8 cellular contexts compared by ENCODE assay signal in genomic region chr2:238320648-238321281, GRCh38. TPM values are rescaled to one million over a fixed set of nuclear protein-coding genes. Genes with fewer than 3 reads are reported as not detected.
A peak's percentile ranks its signal among the peaks of the same experiment; 100 is the strongest.
DNase-seq lines count a peak whose midpoint lies in the region; ATAC-seq and TF ChIP-seq lines count a peak whose summit lies in the region.

No MANE protein-coding gene starts in this region.

- under 1% methylated on average over 11 of the region's 65 CpGs for WGBS in esophagus muscularis mucosa

- H3K27ac Mint-ChIP-seq in activated T-cell treated with anti-CD3 and anti-CD28 coated beads, Interleukin-2, amount 50 U/mL, for 24 hours = no peak overlapping the region

- TF ChIP-seq CTCF in esophagus muscularis mucosa (IDR thresholded peaks at IDR 0.05) (no peak), neutrophil (IDR thresholded peaks at IDR 0.05) (no peak)

- H3K36me3 ChIP-seq in SJCRH30 (no peaks in the 10 kb centered on the region), esophagus muscularis mucosa (peaks cover 0 to 14% (median under 1%) of the 10 kb centered on the region in 4 donors), neutrophil (no peaks in the 10 kb centered on the region)

- H3K27ac ChIP-seq in SJCRH30 = no peak overlapping the region
- H3K27ac ChIP-seq in esophagus muscularis mucosa (replicated peaks in 1 of 4) = peak overlapping the region; percentile 62 to 81 (median 79)
- H3K27ac ChIP-seq in neutrophil = no peak overlapping the region

- peak; percentile 44 for ATAC-seq in HG02840 (IDR thresholded peaks at IDR 0.05; ENCODE audit: low FRiP score, unreplicated experiment)

- peaks cover 22% of the 10 kb centered on the region for H3K4me1 Mint-ChIP-seq in activated T-cell treated with anti-CD3 and anti-CD28 coated beads, Interleukin-2, amount 50 U/mL, for 24 hours (ENCODE audit: low read depth)

- H3K4me3 Mint-ChIP-seq in activated T-cell treated with anti-CD3 and anti-CD28 coated beads, Interleukin-2, amount 50 U/mL, for 24 hours = peak overlapping the region; percentile 79

- H3K27me3 ChIP-seq in SJCRH30 = no peaks in the 10 kb centered on the region
- no peaks in the 10 kb centered on the region for H3K27me3 ChIP-seq in esophagus muscularis mucosa
- H3K27me3 ChIP-seq in neutrophil = peaks cover 61% of the 10 kb centered on the region

- intact Hi-C loops in esophagus muscularis mucosa (cut with DNase I) = no loop called here

- DNase-seq in activated T-cell treated with anti-CD3 and anti-CD28 coated beads, Interleukin-2, amount 50 U/mL, for 24 hours = no peak
- no peak for DNase-seq in activated T-cell treated with anti-CD3 and anti-CD28 coated beads, Interleukin-2, amount 50 U/mL, for 1 hour
- DNase-seq in SJCRH30 (no peak), esophagus muscularis mucosa (ENCODE audit: extremely low spot score) (no peak), NOMO-1 treated with dmso at 0.1 percent for 144 hours (lab: John Stamatoyannopoulos, UW; ENCODE audit: unreplicated experiment) (no peak), NCI-H1417 (lab: John Stamatoyannopoulos, UW) (no peak)

- H3K9me3 ChIP-seq in SJCRH30 (replicated peaks) (no peaks in the 10 kb centered on the region), esophagus muscularis mucosa (no peaks in the 10 kb centered on the region), neutrophil (no peaks in the 10 kb centered on the region)

- TF ChIP-seq POLR2A in esophagus muscularis mucosa (IDR thresholded peaks at IDR 0.05; ENCODE audit: low read depth) = no peak

- H3K36me3 Mint-ChIP-seq in activated T-cell treated with anti-CD3 and anti-CD28 coated beads, Interleukin-2, amount 50 U/mL, for 24 hours (ENCODE audit: low read depth) = peaks cover 21% of the 10 kb centered on the region

- peak overlapping the region; percentile 61 for H3K4me3 ChIP-seq in SJCRH30
- peak overlapping the region; percentile 85 to 97 (median 88) for H3K4me3 ChIP-seq in esophagus muscularis mucosa
- peak overlapping the region; percentile 63 to 67 for H3K4me3 ChIP-seq in neutrophil (ENCODE audit: low read depth in 1 of 2, low read length in 1 of 2)

- TF ChIP-seq EP300 in esophagus muscularis mucosa (IDR thresholded peaks at IDR 0.05) = no peak

- peaks cover 3% of the 10 kb centered on the region for H3K27me3 Mint-ChIP-seq in activated T-cell treated with anti-CD3 and anti-CD28 coated beads, Interleukin-2, amount 50 U/mL, for 24 hours

- H3K9me3 Mint-ChIP-seq in activated T-cell treated with anti-CD3 and anti-CD28 coated beads, Interleukin-2, amount 50 U/mL, for 24 hours = no peaks in the 10 kb centered on the region

- H3K4me1 ChIP-seq in SJCRH30 = no peaks in the 10 kb centered on the region
- H3K4me1 ChIP-seq in esophagus muscularis mucosa = peaks cover 13 to 29% (median 24%) of the 10 kb centered on the region in 4 donors
- H3K4me1 ChIP-seq in neutrophil (ENCODE audit: control insufficient read depth in 1 of 2, insufficient read depth in 1 of 2, low read depth in 1 of 2, low read length in 1 of 2) = peaks cover 11 to 12% of the 10 kb centered on the region in 2 experiments

RNA-seq across cellular contexts. Expression of gene TRAF3IP1, which starts 0.4 kb away (rescaled TPM):
- 10.6 and 11.3 TPM in 2 replicates for total RNA-seq in SJCRH30 (2014; rRNA removed; shearing (Covaris generic))
- total RNA-seq in esophagus muscularis mucosa = 10 to 100 TPM; 19.9 to 38.6 (median 23.6) TPM

RNA-seq across cellular contexts. Expression of gene PER2, which starts 32.4 kb away (rescaled TPM):
- 5.3 and 5.9 TPM in 2 replicates for total RNA-seq in SJCRH30 (2014; rRNA removed; shearing (Covaris generic))
- total RNA-seq in esophagus muscularis mucosa = 10 to 100 TPM in 3 of 4 donors, 1 to 10 TPM in 1; 9.1 to 13.1 (median 11.1) TPM

Comparison
In these comparisons a context has a peak if more than half of its experiments do, and no peak if none do; other contexts are left out.
1. H3K27ac ChIP-seq: peak in esophagus muscularis mucosa (4 of 4); none in SJCRH30 (single experiment) and neutrophil (single experiment).
2. Peak in every context shown above with its lines, with median percentiles within 50 percentile points of each other: H3K4me3 ChIP-seq.